Comparison of ENCODE assay signal across 7 cellular contexts in the genomic region with DNA sequence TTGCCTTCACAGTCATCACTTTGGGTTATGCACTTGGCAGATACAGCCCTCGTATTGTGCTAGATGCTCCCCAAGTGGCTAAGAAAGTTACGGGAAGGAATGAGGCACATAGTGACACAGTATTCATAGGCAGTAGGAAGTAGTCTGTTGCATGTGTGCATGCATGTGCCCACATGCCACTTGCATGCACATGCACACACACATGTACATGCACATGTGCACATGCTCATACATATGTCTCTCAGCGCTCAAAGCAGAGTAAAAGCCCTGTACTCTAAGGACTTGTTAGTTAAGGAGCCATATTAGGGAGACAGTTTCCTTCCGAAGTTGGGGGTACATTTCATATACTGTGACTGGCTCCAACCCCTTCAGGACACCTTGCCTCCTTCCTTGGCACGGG.
"Had no signal": no experiment of that assay in that cellular context is flagged by ENCODE, and none has a peak within 500 bp of the region (broad histone marks: within the 10 kb centered on the region; RNA-seq: fewer than 3 reads in every experiment).

No MANE protein-coding gene starts in this region.

- H3K27ac ChIP-seq: HL-60, KMS-11 had no signal

- H3K4me3 Mint-ChIP-seq: IgD-negative memory B cell had no signal

- H3K9ac ChIP-seq: KMS-11 had no signal

- H3K27me3 Mint-ChIP-seq: IgD-negative memory B cell had no signal

- H3K4me2 ChIP-seq: KMS-11 had no signal

- H3K9me3 Mint-ChIP-seq: IgD-negative memory B cell had no signal

- FAIRE-seq: HTR-8/SVneo, K562 had no signal

- H3K27ac Mint-ChIP-seq: IgD-negative memory B cell had no signal

- ATAC-seq: K562 had no signal

- DNase-seq: IMR-90, KG1 had no signal

- H3K4me3 ChIP-seq: K562 had no signal
